2 cellular contexts compared by ENCODE assay signal in genomic region chr2:111617299-111617803, GRCh38.
TF ChIP-seq lines count a peak whose summit lies in the region.

No MANE protein-coding gene starts in this region.

TF ChIP-seq in SK-N-SH treated with all-trans-retinoic acid at 6 μM for 48 hours, 23 proteins besides CTCF, POLR2A, EP300 and RAD21 (continued from another document):
- no peak for TF ChIP-seq ZNF8 (CRISPR knock-in tag; IDR thresholded peaks at IDR 0.05)
- TF ChIP-seq CREB5 (CRISPR knock-in tag; IDR thresholded peaks at IDR 0.05; ENCODE audit: low read depth): no peak
- TF ChIP-seq RARB (CRISPR knock-in tag; IDR thresholded peaks at IDR 0.05): no peak
TF ChIP-seq in SK-N-SH treated with all-trans-retinoic acid at 6 μM for 48 hours: peak in this region for 0.

TF ChIP-seq in SK-N-SH, 30 proteins besides CTCF, POLR2A, EP300 and RAD21 (continued from another document):
- TF ChIP-seq, protein P1, sequence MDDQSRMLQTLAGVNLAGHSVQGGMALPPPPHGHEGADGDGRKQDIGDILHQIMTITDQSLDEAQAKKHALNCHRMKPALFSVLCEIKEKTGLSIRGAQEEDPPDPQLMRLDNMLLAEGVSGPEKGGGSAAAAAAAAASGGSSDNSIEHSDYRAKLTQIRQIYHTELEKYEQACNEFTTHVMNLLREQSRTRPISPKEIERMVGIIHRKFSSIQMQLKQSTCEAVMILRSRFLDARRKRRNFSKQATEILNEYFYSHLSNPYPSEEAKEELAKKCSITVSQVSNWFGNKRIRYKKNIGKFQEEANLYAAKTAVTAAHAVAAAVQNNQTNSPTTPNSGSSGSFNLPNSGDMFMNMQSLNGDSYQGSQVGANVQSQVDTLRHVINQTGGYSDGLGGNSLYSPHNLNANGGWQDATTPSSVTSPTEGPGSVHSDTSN (IDR thresholded peaks at IDR 0.05): no peak
- TF ChIP-seq USF1 (IDR thresholded peaks at IDR 0.05; ENCODE audit: borderline replicate concordance, low read depth): no peak
